In genomic region chr7:30468041-30468440, GRCh38 we compare ENCODE assay signal across 14 cellular contexts. TPM values are rescaled to one million over a fixed set of nuclear protein-coding genes. Genes with fewer than 3 reads are reported as not detected.
DNase-seq lines count a peak whose midpoint lies in the region; ATAC-seq and TF ChIP-seq lines count a peak whose summit lies in the region.
"Had no signal": no experiment of that assay in that cellular context is flagged by ENCODE, and none has a peak within 500 bp of the region (broad histone marks: within the 10 kb centered on the region; RNA-seq: fewer than 3 reads in every experiment).

No MANE protein-coding gene starts in this region.

- peaks cover 81% of the 10 kb centered on the region for H3K4me1 Mint-ChIP-seq in stimulated activated effector memory CD8-positive, alpha-beta T cell treated with anti-CD3 and anti-CD28 coated beads, Interleukin-12 subunit alpha, Interleukin-12 subunit beta, amount 100 ng/mL, for 72 hours

- H3K9me3 Mint-ChIP-seq in stimulated activated effector memory CD8-positive, alpha-beta T cell treated with anti-CD3 and anti-CD28 coated beads, Interleukin-12 subunit alpha, Interleukin-12 subunit beta, amount 100 ng/mL, for 72 hours = no peaks in the 10 kb centered on the region
- H3K9me3 Mint-ChIP-seq: central memory CD8-positive, alpha-beta T cell had no signal

- H3K36me3 Mint-ChIP-seq in stimulated activated effector memory CD8-positive, alpha-beta T cell treated with anti-CD3 and anti-CD28 coated beads, Interleukin-12 subunit alpha, Interleukin-12 subunit beta, amount 100 ng/mL, for 72 hours = peaks cover 16% of the 10 kb centered on the region

- peak in 1 of 2 experiments; percentile 31 for DNase-seq in HL-60 (ENCODE audit: low read depth in 1 of 2, low spot score in 1 of 2)
- DNase-seq in SKM-1 (lab: John Stamatoyannopoulos, UW; ENCODE audit: unreplicated experiment) = peak; percentile 37
- DNase-seq in foreskin keratinocyte = no peak
- no peak for DNase-seq in stimulated activated effector memory CD8-positive, alpha-beta T cell treated with anti-CD3 and anti-CD28 coated beads, Interleukin-12 subunit alpha, Interleukin-12 subunit beta, amount 100 ng/mL, for 72 hours (ENCODE audit: low spot score in 2 of 2)
- no peak for DNase-seq in midbrain (lab: John Stamatoyannopoulos, UW)
- DNase-seq in NCI-H748 treated with DMSO at 0.1 percent for 48 hours (lab: John Stamatoyannopoulos, UW) = no peak
- DNase-seq: activated CD4-positive, alpha-beta T cell treated with anti-CD3 and anti-CD28 coated beads for 1 hour; Caco-2; NCI-H1092; NCI-H69 had no signal

- ATAC-seq in foreskin keratinocyte (no peak), HG03378 (IDR thresholded peaks at IDR 0.05; ENCODE audit: unreplicated experiment) (no peak), GM21825 (IDR thresholded peaks at IDR 0.05; ENCODE audit: unreplicated experiment) (no peak)
- no peak for ATAC-seq in stimulated activated effector memory CD8-positive, alpha-beta T cell treated with anti-CD3 and anti-CD28 coated beads, Interleukin-12 subunit alpha, Interleukin-12 subunit beta, amount 100 ng/mL, for 72 hours

- H3K4me3 ChIP-seq in HL-60 (replicated peaks; ENCODE audit: insufficient read depth, low read length) = no peak overlapping the region
- H3K4me3 ChIP-seq: SJSA1 had no signal

- TF ChIP-seq CTCF in HL-60 (IDR thresholded peaks at IDR 0.05; ENCODE audit: insufficient read depth, low read length) = no peak
- no peak for TF ChIP-seq CTCF in foreskin keratinocyte (conservative IDR thresholded peaks at IDR 0.05)

- peaks cover 7% of the 10 kb centered on the region for H3K4me1 ChIP-seq in foreskin keratinocyte
- H3K4me1 ChIP-seq: Caco-2 had no signal

- peak overlapping the region; percentile 15 for H3K27ac Mint-ChIP-seq in stimulated activated effector memory CD8-positive, alpha-beta T cell treated with anti-CD3 and anti-CD28 coated beads, Interleukin-12 subunit alpha, Interleukin-12 subunit beta, amount 100 ng/mL, for 72 hours

- H3K27me3 ChIP-seq in HL-60 (ENCODE audit: insufficient read depth, poor library complexity, severe bottlenecking) = no peaks in the 10 kb centered on the region
- no peaks in the 10 kb centered on the region for H3K27me3 ChIP-seq in foreskin keratinocyte
- H3K27me3 ChIP-seq: SJSA1 had no signal

- H3K27ac ChIP-seq in HL-60 (replicated peaks) = peak overlapping the region; percentile 58
- H3K27ac ChIP-seq in foreskin keratinocyte = peak overlapping the region; percentile 73

- H3K4me3 Mint-ChIP-seq in stimulated activated effector memory CD8-positive, alpha-beta T cell treated with anti-CD3 and anti-CD28 coated beads, Interleukin-12 subunit alpha, Interleukin-12 subunit beta, amount 100 ng/mL, for 72 hours = no peak overlapping the region
- H3K4me3 Mint-ChIP-seq: central memory CD8-positive, alpha-beta T cell had no signal

RNA-seq across cellular contexts. Expression of gene NOD1, which starts 10.5 kb away (rescaled TPM):
- 5.7 and 5.9 TPM in 2 replicates for total RNA-seq in foreskin keratinocyte
- polyA plus RNA-seq in foreskin keratinocyte = 2.6 and 2.9 TPM in 2 replicates

RNA-seq across cellular contexts. Expression of gene GGCT, which starts 36.6 kb away (rescaled TPM):
- total RNA-seq in foreskin keratinocyte = 62.7 and 78.3 TPM in 2 replicates
- polyA plus RNA-seq in foreskin keratinocyte = 71.8 and 85.7 TPM in 2 replicates
